ENCODE assay signal across 8 cellular contexts in the genomic region with DNA sequence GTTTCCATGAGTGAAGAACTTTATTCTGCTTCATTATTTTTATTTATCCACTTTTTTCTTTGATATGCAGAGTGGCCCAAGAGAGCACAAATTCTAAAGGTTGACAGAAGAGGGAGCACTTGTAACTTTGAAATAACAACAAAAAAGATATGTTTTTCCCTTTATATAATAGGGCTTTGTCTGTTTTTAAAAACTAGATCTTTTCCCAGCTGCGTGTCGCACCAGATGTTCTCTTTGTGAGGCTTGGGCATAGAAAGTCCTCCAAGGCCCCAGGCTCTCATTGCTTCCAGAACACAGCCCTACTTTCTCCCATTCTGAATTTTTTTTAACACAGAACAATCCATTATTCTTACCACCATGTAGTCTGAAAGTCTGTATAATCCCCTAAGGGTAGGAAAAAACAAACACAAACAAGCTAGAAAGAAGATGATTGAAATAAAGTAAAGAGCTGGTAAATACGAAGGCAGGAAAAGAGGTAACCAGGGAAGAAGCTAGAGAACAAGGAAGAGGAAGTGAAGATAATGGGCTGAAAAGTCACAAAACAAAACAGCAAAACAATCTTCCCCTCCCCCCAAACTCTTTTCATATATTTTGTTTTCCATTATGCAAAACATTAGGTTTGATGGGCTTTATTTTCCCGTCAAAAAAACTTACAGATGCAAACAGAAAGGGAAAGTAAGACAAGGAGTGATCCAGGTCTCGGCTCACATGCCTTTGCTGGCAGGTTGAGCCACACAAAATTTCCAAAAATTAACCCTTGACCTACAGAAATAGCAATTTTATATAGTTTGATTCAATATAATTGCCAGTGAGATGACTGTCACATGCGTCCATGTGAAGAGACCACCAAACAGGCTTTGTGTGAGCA.
DNase-seq lines count a peak whose midpoint lies in the region; ATAC-seq and TF ChIP-seq lines count a peak whose summit lies in the region.

No MANE protein-coding gene starts in this region.

- H3K4me3 ChIP-seq in AG04449 (ENCODE audit: low read depth, low read length) (no peak overlapping the region), retinal pigment epithelial cell (ENCODE audit: low read length) (no peak overlapping the region)

- ATAC-seq in GM21515 (IDR thresholded peaks at IDR 0.05; ENCODE audit: unreplicated experiment): peak; percentile 53
- no peak for ATAC-seq in GM21786 (IDR thresholded peaks at IDR 0.05; ENCODE audit: unreplicated experiment)

- CTCF ChIA-PET in AG04449 (lab: Yijun Ruan, JAX): interaction anchor here (0.7 to 9.7 kb wide), 14 partner anchors 9 to 730 kb away, joined by 3 to 77 read pairs (median 3); no protein-coding TSS in a partner anchor

- POLR2A ChIA-PET in AG04449 (lab: Yijun Ruan, JAX): no interaction called here

- H3K27ac ChIP-seq in VCaP: no peak overlapping the region

- DNase-seq in AG04449 (ENCODE audit: low read depth, low spot score) (no peak), globus pallidus (ENCODE audit: low spot score) (peak; percentile 98), retinal pigment epithelial cell (ENCODE audit: low read depth) (no peak), NCI-H345 treated with DMSO at 0.1 percent for 48 hours (lab: John Stamatoyannopoulos, UW; ENCODE audit: unreplicated experiment) (no peak)
- DNase-seq in activated CD4-positive, alpha-beta T cell treated with anti-CD3 and anti-CD28 coated beads for 4 hours: no peak

- TF ChIP-seq CTCF in AG04449 (IDR thresholded peaks at IDR 0.05; ENCODE audit: insufficient read depth, low read length, missing control alignments) (peak; percentile 9), VCaP (conservative IDR thresholded peaks at IDR 0.05) (peak; percentile 59), retinal pigment epithelial cell (conservative IDR thresholded peaks at IDR 0.05; ENCODE audit: low read depth, low read length) (peak; percentile 51)

Comparison
In these comparisons a context has a peak if more than half of its experiments do, and no peak if none do; other contexts are left out.
1. CTCF ChIP-seq: peak in every context shown above with its lines; median percentile 59 in VCaP; 51 in retinal pigment epithelial cell; 9 in AG04449.